Comparison of ENCODE assay signal across 8 cellular contexts in the genomic region with DNA sequence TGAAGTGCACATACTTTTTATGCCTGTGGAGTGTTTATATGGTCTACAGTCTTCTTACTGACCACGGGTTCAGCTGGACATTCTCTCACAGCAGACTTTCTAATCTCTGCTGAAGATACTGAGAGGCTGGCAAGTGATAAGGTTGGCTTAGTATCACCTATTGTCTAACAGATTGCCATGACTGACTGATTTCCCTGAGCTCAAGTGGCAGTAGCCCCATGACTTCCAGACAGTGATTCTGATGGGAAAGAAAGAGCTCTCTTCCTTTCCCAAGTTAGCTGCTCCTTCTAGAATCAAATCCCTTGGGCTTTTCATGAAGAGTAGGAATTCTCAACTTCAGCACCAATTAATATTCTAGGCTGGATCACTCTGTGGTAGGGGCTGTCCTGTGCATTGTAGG.
"Had no signal": no experiment of that assay in that cellular context is flagged by ENCODE, and none has a peak within 500 bp of the region (broad histone marks: within the 10 kb centered on the region; RNA-seq: fewer than 3 reads in every experiment).

No MANE protein-coding gene starts in this region.

- ATAC-seq: GM12878 had no signal

- H3K4me3 ChIP-seq: GM12878 had no signal

- DNase-seq: GDM1, GF-D8 had no signal

- FAIRE-seq: G401.6, GM12878, GM12891, GM12892, GM18507, GM19239 had no signal
